ENCODE assay signal across 25 cellular contexts in the genomic region with DNA sequence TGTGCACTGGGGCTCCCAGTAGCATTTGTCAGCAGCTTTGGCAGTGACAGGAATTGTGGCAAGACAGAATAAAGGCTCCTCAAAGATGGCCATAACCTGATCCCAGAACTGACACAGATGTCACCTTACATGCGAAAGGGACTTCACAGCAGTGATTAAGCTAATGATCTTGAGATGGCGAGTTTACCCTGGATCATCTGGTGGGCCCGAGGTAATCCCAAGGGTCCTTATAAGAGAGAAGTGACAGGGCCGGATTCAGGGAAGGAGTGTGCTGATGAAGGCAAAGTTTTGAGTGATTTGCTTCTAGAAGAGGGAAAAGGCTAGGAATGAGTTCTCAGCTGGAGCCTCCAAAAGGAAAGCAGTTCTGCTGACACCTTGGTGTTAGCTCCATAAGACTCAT.
"Had no signal": no experiment of that assay in that cellular context is flagged by ENCODE, and none has a peak within 500 bp of the region (broad histone marks: within the 10 kb centered on the region; RNA-seq: fewer than 3 reads in every experiment).

No MANE protein-coding gene starts in this region.

- H3K27ac Mint-ChIP-seq: activated CD4-positive, alpha-beta T cell treated with anti-CD3 and anti-CD28 coated beads for 36 hours; activated CD8-positive, alpha-beta memory T cell treated with anti-CD3 and anti-CD28 coated beads, Interleukin-2, amount 10 ng/mL, durations not matched to agents 7 days and 5 days; activated CD8-positive, alpha-beta T cell treated with anti-CD3 and anti-CD28 coated beads, Interleukin-2, amount 10 ng/mL, durations not matched to agents 7 days and 5 days; activated naive CD8-positive, alpha-beta T cell; activated T-helper 2 cell treated with anti-CD3 and anti-CD28 coated beads, Interferon-gamma antibody, Interleukin-2, Interleukin-4, amounts not matched to agents 10 μg/mL and 5 μg/mL and 100 μg/mL, durations not matched to agents 14 hours and 24 hours and 36 hours had no signal

- H3K27me3 ChIP-seq: body of pancreas, cardiac muscle cell, colonic mucosa, esophagus squamous epithelium, left lung, tibial nerve had no signal

- H3K4me3 ChIP-seq: body of pancreas, cardiac muscle cell, colonic mucosa, esophagus squamous epithelium, left lung, lower lobe of right lung, mucosa of descending colon, tibial nerve had no signal

- H3K36me3 Mint-ChIP-seq: activated CD8-positive, alpha-beta memory T cell treated with anti-CD3 and anti-CD28 coated beads, Interleukin-2, amount 10 ng/mL, durations not matched to agents 7 days and 5 days; activated naive CD8-positive, alpha-beta T cell had no signal

- H3K9me3 ChIP-seq: body of pancreas, colonic mucosa, esophagus squamous epithelium, left lung, lower lobe of right lung, mucosa of descending colon, tibial nerve had no signal

- H3K9me3 Mint-ChIP-seq: activated T-helper 2 cell treated with anti-CD3 and anti-CD28 coated beads, Interferon-gamma antibody, Interleukin-2, Interleukin-4, amounts not matched to agents 10 μg/mL and 5 μg/mL and 100 μg/mL, durations not matched to agents 14 hours and 24 hours and 36 hours had no signal

- H3K27ac ChIP-seq: body of pancreas, cardiac muscle cell, colonic mucosa, epithelial cell of prostate, esophagus squamous epithelium, left lung, lower lobe of right lung, tibial nerve had no signal

- H3K36me3 ChIP-seq: cardiac muscle cell, colonic mucosa, esophagus squamous epithelium, left lung, lower lobe of right lung, tibial nerve had no signal

- H3K4me1 Mint-ChIP-seq: activated CD8-positive, alpha-beta memory T cell treated with anti-CD3 and anti-CD28 coated beads, Interleukin-2, amount 10 ng/mL, durations not matched to agents 7 days and 5 days had no signal

- ATAC-seq: activated CD4-positive, alpha-beta T cell treated with anti-CD3 and anti-CD28 coated beads for 36 hours; activated CD8-positive, alpha-beta memory T cell treated with anti-CD3 and anti-CD28 coated beads, Interleukin-2, amount 10 ng/mL, durations not matched to agents 7 days and 5 days; activated CD8-positive, alpha-beta T cell treated with anti-CD3 and anti-CD28 coated beads, Interleukin-2, amount 10 ng/mL, durations not matched to agents 7 days and 5 days; body of pancreas; left lung; lower lobe of right lung; mucosa of descending colon; right cardiac atrium had no signal

- H3K4me3 Mint-ChIP-seq: activated CD4-positive, alpha-beta T cell treated with anti-CD3 and anti-CD28 coated beads for 36 hours; activated CD8-positive, alpha-beta memory T cell treated with anti-CD3 and anti-CD28 coated beads, Interleukin-2, amount 10 ng/mL, durations not matched to agents 7 days and 5 days; activated CD8-positive, alpha-beta T cell treated with anti-CD3 and anti-CD28 coated beads, Interleukin-2, amount 10 ng/mL, durations not matched to agents 7 days and 5 days; activated naive CD8-positive, alpha-beta T cell had no signal

- DNase-seq: activated CD4-positive, alpha-beta T cell treated with anti-CD3 and anti-CD28 coated beads for 36 hours; activated CD4-positive, CD25-positive, alpha-beta regulatory T cell; activated CD8-positive, alpha-beta memory T cell treated with anti-CD3 and anti-CD28 coated beads, Interleukin-2, amount 10 ng/mL, durations not matched to agents 7 days and 5 days; activated CD8-positive, alpha-beta T cell treated with anti-CD3 and anti-CD28 coated beads, Interleukin-2, amount 10 ng/mL, durations not matched to agents 7 days and 5 days; activated T-cell treated with anti-CD3 and anti-CD28 coated beads, Interleukin-2, amount 50 U/mL, for 48 hours; aorta; body of pancreas; cerebellar nuclear complex; colonic mucosa; effector CD8-positive, alpha-beta T cell; esophagus squamous epithelium; foreskin melanocyte; left lung; lower lobe of right lung; mucosa of descending colon; posterior cingulate gyrus; right cardiac atrium; stimulated activated CD4-positive, alpha-beta T cell treated with anti-CD3 and anti-CD28 coated beads, Interleukin-15, amount 100 ng/mL, for 24 hours; stimulated activated CD4-positive, alpha-beta T cell treated with anti-CD3 and anti-CD28 coated beads, Interleukin-2, amount 100 ng/mL, for 24 hours; stimulated activated naive CD4-positive, alpha-beta T cell had no signal

- H3K27me3 Mint-ChIP-seq: activated naive CD8-positive, alpha-beta T cell had no signal

- H3K4me1 ChIP-seq: body of pancreas, colonic mucosa, esophagus squamous epithelium, left lung, lower lobe of right lung, tibial nerve had no signal
